In the genomic region with DNA sequence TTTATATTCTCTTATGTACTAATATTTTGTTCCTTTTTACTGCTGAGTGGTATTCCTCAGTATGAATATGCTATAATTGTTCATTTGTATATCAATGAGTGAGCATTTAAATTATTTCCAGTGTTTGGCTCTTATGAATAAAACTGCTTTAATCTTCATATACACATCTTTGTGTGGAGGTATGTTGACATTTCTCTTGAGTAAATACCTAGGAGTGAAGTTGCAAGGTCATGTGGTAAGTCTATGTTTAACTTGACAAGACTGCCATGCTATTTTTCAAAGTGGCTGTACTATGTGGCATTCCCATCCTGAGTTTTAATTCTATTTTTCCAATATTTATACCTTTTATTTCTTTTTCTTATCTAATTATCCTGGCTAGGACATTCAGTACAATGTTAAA, we compare ENCODE assay signal across 1 cellular context.
TF ChIP-seq lines count a peak whose summit lies in the region.

No MANE protein-coding gene starts in this region.

TF ChIP-seq in GM23338, 12 proteins besides CTCF, POLR2A, EP300 and RAD21 (continued from another document):
- TF ChIP-seq, protein P1, sequence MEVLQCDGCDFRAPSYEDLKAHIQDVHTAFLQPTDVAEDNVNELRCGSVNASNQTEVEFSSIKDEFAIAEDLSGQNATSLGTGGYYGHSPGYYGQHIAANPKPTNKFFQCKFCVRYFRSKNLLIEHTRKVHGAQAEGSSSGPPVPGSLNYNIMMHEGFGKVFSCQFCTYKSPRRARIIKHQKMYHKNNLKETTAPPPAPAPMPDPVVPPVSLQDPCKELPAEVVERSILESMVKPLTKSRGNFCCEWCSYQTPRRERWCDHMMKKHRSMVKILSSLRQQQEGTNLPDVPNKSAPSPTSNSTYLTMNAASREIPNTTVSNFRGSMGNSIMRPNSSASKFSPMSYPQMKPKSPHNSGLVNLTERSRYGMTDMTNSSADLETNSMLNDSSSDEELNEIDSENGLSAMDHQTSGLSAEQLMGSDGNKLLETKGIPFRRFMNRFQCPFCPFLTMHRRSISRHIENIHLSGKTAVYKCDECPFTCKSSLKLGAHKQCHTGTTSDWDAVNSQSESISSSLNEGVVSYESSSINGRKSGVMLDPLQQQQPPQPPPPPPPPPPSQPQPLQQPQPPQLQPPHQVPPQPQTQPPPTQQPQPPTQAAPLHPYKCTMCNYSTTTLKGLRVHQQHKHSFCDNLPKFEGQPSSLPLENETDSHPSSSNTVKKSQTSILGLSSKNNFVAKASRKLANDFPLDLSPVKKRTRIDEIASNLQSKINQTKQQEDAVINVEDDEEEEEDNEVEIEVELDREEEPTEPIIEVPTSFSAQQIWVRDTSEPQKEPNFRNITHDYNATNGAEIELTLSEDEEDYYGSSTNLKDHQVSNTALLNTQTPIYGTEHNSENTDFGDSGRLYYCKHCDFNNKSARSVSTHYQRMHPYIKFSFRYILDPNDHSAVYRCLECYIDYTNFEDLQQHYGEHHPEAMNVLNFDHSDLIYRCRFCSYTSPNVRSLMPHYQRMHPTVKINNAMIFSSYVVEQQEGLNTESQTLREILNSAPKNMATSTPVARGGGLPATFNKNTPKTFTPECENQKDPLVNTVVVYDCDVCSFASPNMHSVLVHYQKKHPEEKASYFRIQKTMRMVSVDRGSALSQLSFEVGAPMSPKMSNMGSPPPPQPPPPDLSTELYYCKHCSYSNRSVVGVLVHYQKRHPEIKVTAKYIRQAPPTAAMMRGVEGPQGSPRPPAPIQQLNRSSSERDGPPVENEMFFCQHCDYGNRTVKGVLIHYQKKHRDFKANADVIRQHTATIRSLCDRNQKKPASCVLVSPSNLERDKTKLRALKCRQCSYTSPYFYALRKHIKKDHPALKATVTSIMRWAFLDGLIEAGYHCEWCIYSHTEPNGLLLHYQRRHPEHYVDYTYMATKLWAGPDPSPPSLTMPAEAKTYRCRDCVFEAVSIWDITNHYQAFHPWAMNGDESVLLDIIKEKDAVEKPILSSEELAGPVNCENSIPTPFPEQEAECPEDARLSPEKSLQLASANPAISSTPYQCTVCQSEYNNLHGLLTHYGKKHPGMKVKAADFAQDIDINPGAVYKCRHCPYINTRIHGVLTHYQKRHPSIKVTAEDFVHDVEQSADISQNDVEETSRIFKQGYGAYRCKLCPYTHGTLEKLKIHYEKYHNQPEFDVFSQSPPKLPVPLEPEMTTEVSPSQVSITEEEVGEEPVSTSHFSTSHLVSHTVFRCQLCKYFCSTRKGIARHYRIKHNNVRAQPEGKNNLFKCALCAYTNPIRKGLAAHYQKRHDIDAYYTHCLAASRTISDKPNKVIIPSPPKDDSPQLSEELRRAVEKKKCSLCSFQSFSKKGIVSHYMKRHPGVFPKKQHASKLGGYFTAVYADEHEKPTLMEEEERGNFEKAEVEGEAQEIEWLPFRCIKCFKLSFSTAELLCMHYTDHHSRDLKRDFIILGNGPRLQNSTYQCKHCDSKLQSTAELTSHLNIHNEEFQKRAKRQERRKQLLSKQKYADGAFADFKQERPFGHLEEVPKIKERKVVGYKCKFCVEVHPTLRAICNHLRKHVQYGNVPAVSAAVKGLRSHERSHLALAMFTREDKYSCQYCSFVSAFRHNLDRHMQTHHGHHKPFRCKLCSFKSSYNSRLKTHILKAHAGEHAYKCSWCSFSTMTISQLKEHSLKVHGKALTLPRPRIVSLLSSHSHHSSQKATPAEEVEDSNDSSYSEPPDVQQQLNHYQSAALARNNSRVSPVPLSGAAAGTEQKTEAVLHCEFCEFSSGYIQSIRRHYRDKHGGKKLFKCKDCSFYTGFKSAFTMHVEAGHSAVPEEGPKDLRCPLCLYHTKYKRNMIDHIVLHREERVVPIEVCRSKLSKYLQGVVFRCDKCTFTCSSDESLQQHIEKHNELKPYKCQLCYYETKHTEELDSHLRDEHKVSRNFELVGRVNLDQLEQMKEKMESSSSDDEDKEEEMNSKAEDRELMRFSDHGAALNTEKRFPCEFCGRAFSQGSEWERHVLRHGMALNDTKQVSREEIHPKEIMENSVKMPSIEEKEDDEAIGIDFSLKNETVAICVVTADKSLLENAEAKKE (CRISPR knock-in tag; IDR thresholded peaks at IDR 0.05) = no peak
- TF ChIP-seq ZNF114 (CRISPR knock-in tag; IDR thresholded peaks at IDR 0.05) (no peak), STAT1 (IDR thresholded peaks at IDR 0.05; ENCODE audit: unreplicated experiment) (no peak), JUNB (IDR thresholded peaks at IDR 0.05; ENCODE audit: unreplicated experiment) (no peak), EZH2 (IDR thresholded peaks at IDR 0.05; ENCODE audit: low read depth, unreplicated experiment) (no peak), NANOG (IDR thresholded peaks at IDR 0.05; ENCODE audit: borderline replicate concordance) (no peak), CREB1 (CRISPR knock-in tag; IDR thresholded peaks at IDR 0.05; ENCODE audit: low read depth) (no peak), ZNF331 (CRISPR knock-in tag; IDR thresholded peaks at IDR 0.05; ENCODE audit: low read depth) (no peak)
- TF ChIP-seq, protein P2, sequence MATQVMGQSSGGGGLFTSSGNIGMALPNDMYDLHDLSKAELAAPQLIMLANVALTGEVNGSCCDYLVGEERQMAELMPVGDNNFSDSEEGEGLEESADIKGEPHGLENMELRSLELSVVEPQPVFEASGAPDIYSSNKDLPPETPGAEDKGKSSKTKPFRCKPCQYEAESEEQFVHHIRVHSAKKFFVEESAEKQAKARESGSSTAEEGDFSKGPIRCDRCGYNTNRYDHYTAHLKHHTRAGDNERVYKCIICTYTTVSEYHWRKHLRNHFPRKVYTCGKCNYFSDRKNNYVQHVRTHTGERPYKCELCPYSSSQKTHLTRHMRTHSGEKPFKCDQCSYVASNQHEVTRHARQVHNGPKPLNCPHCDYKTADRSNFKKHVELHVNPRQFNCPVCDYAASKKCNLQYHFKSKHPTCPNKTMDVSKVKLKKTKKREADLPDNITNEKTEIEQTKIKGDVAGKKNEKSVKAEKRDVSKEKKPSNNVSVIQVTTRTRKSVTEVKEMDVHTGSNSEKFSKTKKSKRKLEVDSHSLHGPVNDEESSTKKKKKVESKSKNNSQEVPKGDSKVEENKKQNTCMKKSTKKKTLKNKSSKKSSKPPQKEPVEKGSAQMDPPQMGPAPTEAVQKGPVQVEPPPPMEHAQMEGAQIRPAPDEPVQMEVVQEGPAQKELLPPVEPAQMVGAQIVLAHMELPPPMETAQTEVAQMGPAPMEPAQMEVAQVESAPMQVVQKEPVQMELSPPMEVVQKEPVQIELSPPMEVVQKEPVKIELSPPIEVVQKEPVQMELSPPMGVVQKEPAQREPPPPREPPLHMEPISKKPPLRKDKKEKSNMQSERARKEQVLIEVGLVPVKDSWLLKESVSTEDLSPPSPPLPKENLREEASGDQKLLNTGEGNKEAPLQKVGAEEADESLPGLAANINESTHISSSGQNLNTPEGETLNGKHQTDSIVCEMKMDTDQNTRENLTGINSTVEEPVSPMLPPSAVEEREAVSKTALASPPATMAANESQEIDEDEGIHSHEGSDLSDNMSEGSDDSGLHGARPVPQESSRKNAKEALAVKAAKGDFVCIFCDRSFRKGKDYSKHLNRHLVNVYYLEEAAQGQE (IDR thresholded peaks at IDR 0.05; ENCODE audit: unreplicated experiment) = no peak
- TF ChIP-seq, protein P3, sequence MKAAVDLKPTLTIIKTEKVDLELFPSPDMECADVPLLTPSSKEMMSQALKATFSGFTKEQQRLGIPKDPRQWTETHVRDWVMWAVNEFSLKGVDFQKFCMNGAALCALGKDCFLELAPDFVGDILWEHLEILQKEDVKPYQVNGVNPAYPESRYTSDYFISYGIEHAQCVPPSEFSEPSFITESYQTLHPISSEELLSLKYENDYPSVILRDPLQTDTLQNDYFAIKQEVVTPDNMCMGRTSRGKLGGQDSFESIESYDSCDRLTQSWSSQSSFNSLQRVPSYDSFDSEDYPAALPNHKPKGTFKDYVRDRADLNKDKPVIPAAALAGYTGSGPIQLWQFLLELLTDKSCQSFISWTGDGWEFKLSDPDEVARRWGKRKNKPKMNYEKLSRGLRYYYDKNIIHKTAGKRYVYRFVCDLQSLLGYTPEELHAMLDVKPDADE (IDR thresholded peaks at IDR 0.05) = no peak
